ENCODE assay signal across 8 cellular contexts in the genomic region with DNA sequence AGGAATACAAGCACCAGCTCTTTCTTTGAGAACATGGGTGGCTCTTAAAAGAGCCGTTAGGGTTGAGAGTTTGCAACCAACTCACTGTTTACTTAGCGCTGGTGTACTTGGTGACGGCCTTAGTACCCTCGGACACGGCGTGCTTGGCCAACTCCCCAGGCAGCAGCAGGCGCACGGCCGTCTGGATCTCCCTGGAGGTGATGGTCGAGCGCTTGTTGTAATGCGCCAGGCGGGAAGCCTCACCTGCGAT.
A peak's percentile ranks its signal among the peaks of the same experiment; 100 is the strongest.
DNase-seq lines count a peak whose midpoint lies in the region; ATAC-seq and TF ChIP-seq lines count a peak whose summit lies in the region.
"Not testable (repeated sequence)": the region's sequence is repeated elsewhere in the genome, so short reads cannot be mapped to it uniquely, and the experiment has no call there.

No MANE protein-coding gene starts in this region.

- intact Hi-C loops in OCI-LY7 (cut with micrococcal nuclease; ENCODE audit: unreplicated experiment), result loop anchor here (1.0 to 10.0 kb wide), 13 partner anchors 14 to 1743 kb away; a partner anchor contains a TSS
- intact Hi-C loops in left ventricle myocardium inferior (cut with micrococcal nuclease); uterus (cut with DNase I; ENCODE audit: low total_unique reads): not testable (repeated sequence)

- H4K20me1 ChIP-seq in OCI-LY7 (ENCODE audit: insufficient read depth, low read length), result not testable (repeated sequence)

- peak overlapping the region; percentile 98 for H3K4me2 ChIP-seq in OCI-LY7 (ENCODE audit: low read length)

- H3K4me1 ChIP-seq in OCI-LY7 (ENCODE audit: insufficient read depth, low read length, poor library complexity, severe bottlenecking) (peaks cover 74% of the 10 kb centered on the region), left ventricle myocardium inferior (peaks cover 34% of the 10 kb centered on the region), neuron (ENCODE audit: insufficient read depth, low read length) (peaks cover 13% of the 10 kb centered on the region)
- H3K4me1 ChIP-seq in uterus, result not testable (repeated sequence)

- not testable (repeated sequence) for TF ChIP-seq POLR2A in uterus (IDR thresholded peaks at IDR 0.05)

- in situ Hi-C loops in G401 (cut with HindIII; ENCODE audit: low sequenced_read_pairs); astrocyte of the spinal cord (cut with HindIII; ENCODE audit: low sequenced_read_pairs): not testable (repeated sequence)

- not testable (repeated sequence) for TF ChIP-seq CTCF in OCI-LY7 (conservative IDR thresholded peaks at IDR 0.05; ENCODE audit: low read length); astrocyte of the spinal cord (IDR thresholded peaks at IDR 0.05; ENCODE audit: low read depth, low read length); left ventricle myocardium inferior (IDR thresholded peaks at IDR 0.05; ENCODE audit: borderline replicate concordance); uterus (IDR thresholded peaks at IDR 0.05)

- H3K4me3 ChIP-seq in OCI-LY7 (ENCODE audit: low read depth, low read length, poor library complexity, severe bottlenecking) (peak overlapping the region; percentile 79), astrocyte of the spinal cord (ENCODE audit: low read depth, low read length) (peak overlapping the region; percentile 62), left ventricle myocardium inferior (peak overlapping the region; percentile 74), neuron (ENCODE audit: low read length) (peak overlapping the region; percentile 79), uterus (peak overlapping the region; percentile 45 to 59)

- peak overlapping the region; percentile 99 for H3K27ac ChIP-seq in OCI-LY7 (ENCODE audit: low read depth, low read length, poor library complexity, severe bottlenecking)
- peak overlapping the region; percentile 90 for H3K27ac ChIP-seq in left ventricle myocardium inferior (replicated peaks)
- H3K27ac ChIP-seq in uterus, result peak overlapping the region; percentile 84 to 94

- TSS peak; percentile 87 for BruUV-seq in OCI-LY7 (replicated peaks; lab: Mats Ljungman, UMichigan)

- H3K36me3 ChIP-seq in OCI-LY7 (ENCODE audit: insufficient read depth, low read length); left ventricle myocardium inferior; neuron (ENCODE audit: insufficient read depth, low read length); uterus: not testable (repeated sequence)

- H3K9me2 ChIP-seq in OCI-LY7 (ENCODE audit: insufficient read depth, low read length), result not testable (repeated sequence)

- not testable (repeated sequence) for H3K27me3 ChIP-seq in left ventricle myocardium inferior (ENCODE audit: low read depth); neuron (ENCODE audit: insufficient read depth, low read length); uterus

- DNase-seq in G401 (ENCODE audit: low spot score), result peak; percentile 54
- DNase-seq in OCI-LY7 (ENCODE audit: low spot score); astrocyte of the spinal cord (ENCODE audit: low read depth, low spot score); left ventricle myocardium inferior; uterus: not testable (repeated sequence)

- H3K79me2 ChIP-seq in OCI-LY7 (ENCODE audit: insufficient read depth, low read depth, low read length), result not testable (repeated sequence)

- not testable (repeated sequence) for H2AFZ ChIP-seq in OCI-LY7 (ENCODE audit: low read length); neuron (ENCODE audit: low read depth, low read length)

- ATAC-seq in GM21576 (IDR thresholded peaks at IDR 0.05; ENCODE audit: unreplicated experiment) (peak; percentile 0), HG03280 (IDR thresholded peaks at IDR 0.05; ENCODE audit: unreplicated experiment) (peak; percentile 9)

- POLR2A ChIA-PET in OCI-LY7 (lab: Charles Lee), result interaction anchor here (0.5 to 10.1 kb wide), 31 partner anchors 15 to 1214 kb away, joined by 3 to 235 read pairs (median 5); a partner anchor contains a TSS

- not testable (repeated sequence) for H3K9me3 ChIP-seq in OCI-LY7 (ENCODE audit: low read length); left ventricle myocardium inferior (replicated peaks); neuron (ENCODE audit: low read length); uterus

- CTCF ChIA-PET in OCI-LY7 (lab: Charles Lee; ENCODE audit: unreplicated experiment), result interaction anchor here (1.1 kb wide), 1 partner anchor 675 kb away, joined by 3 read pairs; a partner anchor contains a TSS
